Comparison of ENCODE assay signal across 19 cellular contexts in the genomic region with DNA sequence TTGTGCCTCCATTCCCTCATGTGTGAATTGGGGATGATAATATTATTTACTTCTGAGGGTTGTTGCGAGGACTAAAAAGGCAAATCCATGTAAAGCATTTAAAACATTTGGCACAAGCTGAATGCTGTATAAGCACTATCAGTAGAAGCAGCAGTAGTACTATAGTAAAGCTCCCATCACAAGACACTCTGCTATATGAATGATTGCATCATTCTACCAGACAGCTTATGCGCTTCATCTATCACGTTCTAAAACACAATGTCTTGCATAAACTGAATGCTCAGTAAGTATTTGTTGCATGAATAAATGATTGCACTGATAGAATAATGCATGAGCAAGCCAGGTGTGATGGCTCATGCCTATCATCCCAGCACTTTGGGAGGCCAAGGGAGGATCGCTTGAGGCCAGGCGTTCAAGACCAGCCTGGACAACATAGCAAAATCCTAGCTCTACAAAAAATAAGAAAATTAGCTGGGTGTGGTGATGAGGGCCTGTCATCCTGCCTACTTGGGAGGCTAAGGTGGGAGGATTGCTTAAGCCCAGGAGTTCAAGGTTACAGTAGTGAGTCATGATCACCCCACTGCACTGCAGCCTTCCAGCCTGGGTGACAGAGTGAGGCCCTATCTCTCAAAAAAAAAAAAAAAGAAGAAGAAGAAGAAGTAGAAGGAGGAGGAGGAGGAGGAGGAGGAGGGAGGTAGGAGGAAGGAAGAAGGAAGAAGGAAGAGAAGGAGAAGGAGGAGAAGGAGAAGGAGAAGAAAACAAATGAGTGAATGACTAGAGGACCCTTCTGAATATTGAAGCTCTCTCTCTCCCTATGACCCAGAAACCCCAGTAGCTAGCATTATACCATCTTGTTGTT.
"Had no signal": no experiment of that assay in that cellular context is flagged by ENCODE, and none has a peak within 500 bp of the region (broad histone marks: within the 10 kb centered on the region; RNA-seq: fewer than 3 reads in every experiment).

No MANE protein-coding gene starts in this region.

- H3K4me3 Mint-ChIP-seq: nephron; stimulated activated naive B cell treated with anti-CD40 and anti-IgM and Interleukin-4, amounts not matched to agents 10 μg/mL and 1 μg/mL and 100 μg/mL, for 72 hours; stimulated activated naive CD8-positive, alpha-beta T cell treated with anti-CD3 and anti-CD28 coated beads, Interleukin-15, amount 100 ng/mL, for 72 hours had no signal

- H3K27me3 Mint-ChIP-seq: naive B cell; stimulated activated naive B cell treated with anti-CD40 and anti-IgM and Interleukin-4, amounts not matched to agents 10 μg/mL and 1 μg/mL and 100 μg/mL, for 72 hours; stimulated activated naive CD8-positive, alpha-beta T cell treated with anti-CD3 and anti-CD28 coated beads, Interleukin-15, amount 100 ng/mL, for 72 hours had no signal

- H3K4me1 ChIP-seq: colonic mucosa, esophagus squamous epithelium, foreskin keratinocyte, psoas muscle, spleen, transverse colon had no signal

- H3K4me1 Mint-ChIP-seq: naive B cell; nephron; stimulated activated naive B cell treated with anti-CD40 and anti-IgM and Interleukin-4, amounts not matched to agents 10 μg/mL and 1 μg/mL and 100 μg/mL, for 72 hours; stimulated activated naive CD8-positive, alpha-beta T cell treated with anti-CD3 and anti-CD28 coated beads, Interleukin-15, amount 100 ng/mL, for 72 hours had no signal

- H3K4me3 ChIP-seq: colonic mucosa, esophagus squamous epithelium, psoas muscle, spleen, thoracic aorta, transverse colon had no signal

- H3K27ac ChIP-seq: colonic mucosa, esophagus squamous epithelium, foreskin keratinocyte, psoas muscle, spleen, thoracic aorta, transverse colon had no signal

- ATAC-seq: foreskin keratinocyte; psoas muscle; sciatic nerve; stimulated activated naive B cell treated with anti-CD40 and anti-IgM and Interleukin-4, amounts not matched to agents 10 μg/mL and 1 μg/mL and 100 μg/mL, for 72 hours; stimulated activated naive CD8-positive, alpha-beta T cell treated with anti-CD3 and anti-CD28 coated beads, Interleukin-15, amount 100 ng/mL, for 72 hours had no signal

- H3K27me3 ChIP-seq: colonic mucosa, esophagus squamous epithelium, foreskin keratinocyte, spleen, transverse colon had no signal

- H3K27ac Mint-ChIP-seq: nephron; stimulated activated naive B cell treated with anti-CD40 and anti-IgM and Interleukin-4, amounts not matched to agents 10 μg/mL and 1 μg/mL and 100 μg/mL, for 72 hours had no signal

- H3K36me3 ChIP-seq: colonic mucosa, thoracic aorta, transverse colon had no signal

- DNase-seq: colonic mucosa; dermis blood vessel endothelial cell; esophagus squamous epithelium; foreskin keratinocyte; hippocampal formation; mesendoderm; naive B cell; psoas muscle; retina; spleen; stimulated activated CD4-positive, alpha-beta T cell treated with anti-CD3 and anti-CD28 coated beads, Interleukin-15, amount 100 ng/mL, for 24 hours; stimulated activated CD4-positive, alpha-beta T cell treated with anti-CD3 and anti-CD28 coated beads, Interleukin-2, amount 100 ng/mL, for 24 hours; stimulated activated CD4-positive, alpha-beta T cell treated with anti-CD3 and anti-CD28 coated beads, Interleukin-4, amount 100 ng/mL, for 4 hours; stimulated activated naive B cell treated with anti-CD40 and anti-IgM and Interleukin-4, amounts not matched to agents 10 μg/mL and 1 μg/mL and 100 μg/mL, for 72 hours; stimulated activated naive CD8-positive, alpha-beta T cell treated with anti-CD3 and anti-CD28 coated beads, Interleukin-15, amount 100 ng/mL, for 72 hours; transverse colon had no signal

- H3K9me3 ChIP-seq: colonic mucosa, psoas muscle, spleen, thoracic aorta, transverse colon had no signal

- H3K9me3 Mint-ChIP-seq: stimulated activated naive CD8-positive, alpha-beta T cell treated with anti-CD3 and anti-CD28 coated beads, Interleukin-15, amount 100 ng/mL, for 72 hours had no signal
